In the genomic region with DNA sequence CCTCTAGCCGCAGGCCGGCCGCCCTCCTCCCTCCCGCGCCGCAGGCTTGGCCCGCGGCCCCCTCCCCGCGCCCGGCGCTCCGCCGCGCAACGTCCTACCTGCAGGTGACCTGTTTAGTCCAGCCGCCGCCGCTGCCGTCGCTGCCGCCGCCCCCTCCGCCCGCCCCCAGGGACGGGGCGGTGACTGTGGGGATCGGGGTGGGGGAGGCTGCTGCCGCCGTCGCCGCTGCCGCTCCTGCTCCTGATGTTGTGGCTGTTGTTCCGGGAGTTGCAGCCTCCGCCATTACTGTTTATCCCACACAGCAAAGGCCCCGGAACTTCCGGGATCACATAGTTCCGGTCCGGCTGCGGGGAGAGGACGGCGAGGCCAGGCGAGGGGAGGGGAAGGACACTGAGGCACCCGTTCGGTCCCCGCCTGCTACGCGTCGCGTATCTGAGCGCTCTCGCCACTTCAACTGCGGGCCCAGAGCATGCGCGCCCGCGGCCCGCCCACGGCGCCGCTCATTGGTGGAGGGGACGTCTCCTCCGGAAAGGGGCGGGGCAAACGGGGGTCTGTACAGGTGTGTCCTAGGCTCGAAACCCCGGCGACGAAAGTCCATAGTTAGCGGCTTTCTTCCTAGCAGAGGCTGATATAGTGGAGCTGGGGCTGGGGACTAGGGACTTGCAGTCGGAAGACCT, we compare ENCODE assay signal across 1 cellular context.
TF ChIP-seq lines count a peak whose summit lies in the region.

TSS of gene MKRN1 (minus strand) at position 444 of the 677 bp plus-strand sequence. CDS start at position 283, 161 bp downstream.

TF ChIP-seq in HEK293, 187 proteins besides CTCF, POLR2A, EP300 and RAD21 (continued from another document and continues in another):
- TF ChIP-seq, protein P1, sequence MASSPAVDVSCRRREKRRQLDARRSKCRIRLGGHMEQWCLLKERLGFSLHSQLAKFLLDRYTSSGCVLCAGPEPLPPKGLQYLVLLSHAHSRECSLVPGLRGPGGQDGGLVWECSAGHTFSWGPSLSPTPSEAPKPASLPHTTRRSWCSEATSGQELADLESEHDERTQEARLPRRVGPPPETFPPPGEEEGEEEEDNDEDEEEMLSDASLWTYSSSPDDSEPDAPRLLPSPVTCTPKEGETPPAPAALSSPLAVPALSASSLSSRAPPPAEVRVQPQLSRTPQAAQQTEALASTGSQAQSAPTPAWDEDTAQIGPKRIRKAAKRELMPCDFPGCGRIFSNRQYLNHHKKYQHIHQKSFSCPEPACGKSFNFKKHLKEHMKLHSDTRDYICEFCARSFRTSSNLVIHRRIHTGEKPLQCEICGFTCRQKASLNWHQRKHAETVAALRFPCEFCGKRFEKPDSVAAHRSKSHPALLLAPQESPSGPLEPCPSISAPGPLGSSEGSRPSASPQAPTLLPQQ (tag by site-specific recombination; IDR thresholded peaks at IDR 0.05), result peak; percentile 85
- TF ChIP-seq ZBTB44 (tag by site-specific recombination; IDR thresholded peaks at IDR 0.05), result 0 out of 2 replicates have a peak, but pooled peaks have one; percentile 36
- peak; percentile 51; the same call in 1 of the 2 replicates for TF ChIP-seq KLF1 (tag by site-specific recombination; IDR thresholded peaks at IDR 0.05)
- no peak for TF ChIP-seq REPIN1 (tag by site-specific recombination; IDR thresholded peaks at IDR 0.05; ENCODE audit: low read depth)
- no peak for TF ChIP-seq SCRT1 (tag by site-specific recombination; IDR thresholded peaks at IDR 0.05; ENCODE audit: borderline replicate concordance)
- TF ChIP-seq, protein P2, sequence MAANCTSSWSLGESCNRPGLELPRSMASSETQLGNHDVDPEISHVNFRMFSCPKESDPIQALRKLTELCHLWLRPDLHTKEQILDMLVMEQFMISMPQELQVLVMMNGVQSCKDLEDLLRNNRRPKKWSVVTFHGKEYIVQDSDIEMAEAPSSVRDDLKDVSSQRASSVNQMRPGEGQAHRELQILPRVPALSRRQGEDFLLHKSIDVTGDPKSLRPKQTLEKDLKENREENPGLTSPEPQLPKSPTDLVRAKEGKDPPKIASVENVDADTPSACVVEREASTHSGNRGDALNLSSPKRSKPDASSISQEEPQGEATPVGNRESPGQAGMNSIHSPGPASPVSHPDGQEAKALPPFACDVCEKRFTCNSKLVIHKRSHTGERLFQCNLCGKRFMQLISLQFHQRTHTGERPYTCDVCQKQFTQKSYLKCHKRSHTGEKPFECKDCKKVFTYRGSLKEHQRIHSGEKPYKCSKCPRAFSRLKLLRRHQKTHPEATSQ (tag by site-specific recombination; IDR thresholded peaks at IDR 0.05), result no peak
- TF ChIP-seq, protein P3, sequence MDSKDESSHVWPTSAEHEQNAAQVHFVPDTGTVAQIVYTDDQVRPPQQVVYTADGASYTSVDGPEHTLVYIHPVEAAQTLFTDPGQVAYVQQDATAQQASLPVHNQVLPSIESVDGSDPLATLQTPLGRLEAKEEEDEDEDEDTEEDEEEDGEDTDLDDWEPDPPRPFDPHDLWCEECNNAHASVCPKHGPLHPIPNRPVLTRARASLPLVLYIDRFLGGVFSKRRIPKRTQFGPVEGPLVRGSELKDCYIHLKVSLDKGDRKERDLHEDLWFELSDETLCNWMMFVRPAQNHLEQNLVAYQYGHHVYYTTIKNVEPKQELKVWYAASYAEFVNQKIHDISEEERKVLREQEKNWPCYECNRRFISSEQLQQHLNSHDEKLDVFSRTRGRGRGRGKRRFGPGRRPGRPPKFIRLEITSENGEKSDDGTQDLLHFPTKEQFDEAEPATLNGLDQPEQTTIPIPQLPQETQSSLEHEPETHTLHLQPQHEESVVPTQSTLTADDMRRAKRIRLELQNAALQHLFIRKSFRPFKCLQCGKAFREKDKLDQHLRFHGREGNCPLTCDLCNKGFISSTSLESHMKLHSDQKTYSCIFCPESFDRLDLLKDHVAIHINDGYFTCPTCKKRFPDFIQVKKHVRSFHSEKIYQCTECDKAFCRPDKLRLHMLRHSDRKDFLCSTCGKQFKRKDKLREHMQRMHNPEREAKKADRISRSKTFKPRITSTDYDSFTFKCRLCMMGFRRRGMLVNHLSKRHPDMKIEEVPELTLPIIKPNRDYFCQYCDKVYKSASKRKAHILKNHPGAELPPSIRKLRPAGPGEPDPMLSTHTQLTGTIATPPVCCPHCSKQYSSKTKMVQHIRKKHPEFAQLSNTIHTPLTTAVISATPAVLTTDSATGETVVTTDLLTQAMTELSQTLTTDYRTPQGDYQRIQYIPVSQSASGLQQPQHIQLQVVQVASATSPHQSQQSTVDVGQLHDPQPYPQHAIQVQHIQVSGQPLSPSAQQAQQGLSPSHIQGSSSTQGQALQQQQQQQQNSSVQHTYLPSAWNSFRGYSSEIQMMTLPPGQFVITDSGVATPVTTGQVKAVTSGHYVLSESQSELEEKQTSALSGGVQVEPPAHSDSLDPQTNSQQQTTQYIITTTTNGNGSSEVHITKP (tag by site-specific recombination; IDR thresholded peaks at IDR 0.05), result peak; percentile 59
- no peak for TF ChIP-seq ZNF777 (tag by site-specific recombination; IDR thresholded peaks at IDR 0.05; ENCODE audit: borderline replicate concordance)
- TF ChIP-seq ZNF23 (tag by site-specific recombination; IDR thresholded peaks at IDR 0.05; ENCODE audit: borderline replicate concordance), result no peak
- no peak; the same call in 1 of the 2 replicates for TF ChIP-seq MYNN (tag by site-specific recombination; IDR thresholded peaks at IDR 0.05; ENCODE audit: borderline replicate concordance)
- TF ChIP-seq, protein P4, sequence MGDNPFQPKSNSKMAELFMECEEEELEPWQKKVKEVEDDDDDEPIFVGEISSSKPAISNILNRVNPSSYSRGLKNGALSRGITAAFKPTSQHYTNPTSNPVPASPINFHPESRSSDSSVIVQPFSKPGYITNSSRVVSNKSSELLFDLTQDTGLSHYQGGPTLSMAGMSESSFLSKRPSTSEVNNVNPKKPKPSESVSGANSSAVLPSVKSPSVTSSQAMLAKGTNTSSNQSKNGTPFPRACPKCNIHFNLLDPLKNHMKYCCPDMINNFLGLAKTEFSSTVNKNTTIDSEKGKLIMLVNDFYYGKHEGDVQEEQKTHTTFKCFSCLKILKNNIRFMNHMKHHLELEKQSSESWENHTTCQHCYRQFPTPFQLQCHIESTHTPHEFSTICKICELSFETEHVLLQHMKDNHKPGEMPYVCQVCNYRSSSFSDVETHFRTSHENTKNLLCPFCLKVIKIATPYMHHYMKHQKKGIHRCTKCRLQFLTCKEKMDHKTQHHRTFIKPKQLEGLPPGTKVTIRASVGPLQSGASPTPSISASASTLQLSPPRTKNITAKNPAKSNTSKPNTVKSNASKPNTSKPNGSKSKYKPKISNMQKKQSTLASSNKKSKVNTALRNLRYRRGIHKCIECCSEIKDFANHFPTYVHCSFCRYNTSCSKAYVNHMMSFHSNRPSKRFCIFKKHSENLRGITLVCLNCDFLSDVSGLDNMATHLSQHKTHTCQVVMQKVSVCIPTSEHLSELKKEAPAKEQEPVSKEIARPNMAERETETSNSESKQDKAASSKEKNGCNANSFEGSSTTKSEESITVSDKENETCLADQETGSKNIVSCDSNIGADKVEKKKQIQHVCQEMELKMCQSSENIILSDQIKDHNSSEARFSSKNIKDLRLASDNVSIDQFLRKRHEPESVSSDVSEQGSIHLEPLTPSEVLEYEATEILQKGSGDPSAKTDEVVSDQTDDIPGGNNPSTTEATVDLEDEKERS (tag by site-specific recombination; IDR thresholded peaks at IDR 0.05), result no peak
- TF ChIP-seq GLIS1 (tag by site-specific recombination; IDR thresholded peaks at IDR 0.05), result no peak
- TF ChIP-seq ZNF112 (tag by site-specific recombination; IDR thresholded peaks at IDR 0.05), result no peak
- TF ChIP-seq ZNF645 (tag by site-specific recombination; IDR thresholded peaks at IDR 0.05), result no peak
- no peak for TF ChIP-seq ZNF654 (tag by site-specific recombination; IDR thresholded peaks at IDR 0.05; ENCODE audit: low read depth)
- TF ChIP-seq, protein P5, sequence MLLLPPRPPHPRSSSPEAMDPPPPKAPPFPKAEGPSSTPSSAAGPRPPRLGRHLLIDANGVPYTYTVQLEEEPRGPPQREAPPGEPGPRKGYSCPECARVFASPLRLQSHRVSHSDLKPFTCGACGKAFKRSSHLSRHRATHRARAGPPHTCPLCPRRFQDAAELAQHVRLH (tag by site-specific recombination; IDR thresholded peaks at IDR 0.05), result no peak
- no peak for TF ChIP-seq ZNF138 (tag by site-specific recombination; IDR thresholded peaks at IDR 0.05; ENCODE audit: borderline replicate concordance)
- no peak for TF ChIP-seq ZNF169 (tag by site-specific recombination; IDR thresholded peaks at IDR 0.05)
- no peak for TF ChIP-seq MEIS1 (CRISPR knock-in tag; IDR thresholded peaks at IDR 0.05; ENCODE audit: borderline replicate concordance)
- TF ChIP-seq ZNF140 (tag by site-specific recombination; IDR thresholded peaks at IDR 0.05), result no peak
- TF ChIP-seq SETDB1 (IDR thresholded peaks at IDR 0.05; ENCODE audit: insufficient read length, low read length), result no peak
- TF ChIP-seq ZNF600 (tag by site-specific recombination; IDR thresholded peaks at IDR 0.05), result peak; percentile 68
- no peak for TF ChIP-seq ZNF623 (tag by site-specific recombination; IDR thresholded peaks at IDR 0.05)
- peak; percentile 92 for TF ChIP-seq ZNF610 (tag by site-specific recombination; IDR thresholded peaks at IDR 0.05; ENCODE audit: borderline replicate concordance)
- TF ChIP-seq ZSCAN30 (tag by site-specific recombination; IDR thresholded peaks at IDR 0.05), result peak; percentile 77
- peak; percentile 89 for TF ChIP-seq ZNF341 (tag by site-specific recombination; IDR thresholded peaks at IDR 0.05; ENCODE audit: low read depth)
- TF ChIP-seq, protein P6, sequence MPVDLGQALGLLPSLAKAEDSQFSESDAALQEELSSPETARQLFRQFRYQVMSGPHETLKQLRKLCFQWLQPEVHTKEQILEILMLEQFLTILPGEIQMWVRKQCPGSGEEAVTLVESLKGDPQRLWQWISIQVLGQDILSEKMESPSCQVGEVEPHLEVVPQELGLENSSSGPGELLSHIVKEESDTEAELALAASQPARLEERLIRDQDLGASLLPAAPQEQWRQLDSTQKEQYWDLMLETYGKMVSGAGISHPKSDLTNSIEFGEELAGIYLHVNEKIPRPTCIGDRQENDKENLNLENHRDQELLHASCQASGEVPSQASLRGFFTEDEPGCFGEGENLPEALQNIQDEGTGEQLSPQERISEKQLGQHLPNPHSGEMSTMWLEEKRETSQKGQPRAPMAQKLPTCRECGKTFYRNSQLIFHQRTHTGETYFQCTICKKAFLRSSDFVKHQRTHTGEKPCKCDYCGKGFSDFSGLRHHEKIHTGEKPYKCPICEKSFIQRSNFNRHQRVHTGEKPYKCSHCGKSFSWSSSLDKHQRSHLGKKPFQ (tag by site-specific recombination; IDR thresholded peaks at IDR 0.05), result no peak
- TF ChIP-seq ZNF549 (tag by site-specific recombination; IDR thresholded peaks at IDR 0.05), result no peak
- TF ChIP-seq ZNF223 (tag by site-specific recombination; IDR thresholded peaks at IDR 0.05), result no peak
- no peak for TF ChIP-seq ZNF248 (tag by site-specific recombination; IDR thresholded peaks at IDR 0.05)
- peak; percentile 79; the same call in 1 of the 2 replicates for TF ChIP-seq PBX3 (CRISPR knock-in tag; IDR thresholded peaks at IDR 0.05)
- peak; percentile 32; the same call in 1 of the 2 replicates for TF ChIP-seq ZNF501 (tag by site-specific recombination; IDR thresholded peaks at IDR 0.05)
- peak; percentile 30; the same call in 1 of the 2 replicates for TF ChIP-seq ZNF391 (tag by site-specific recombination; IDR thresholded peaks at IDR 0.05; ENCODE audit: borderline replicate concordance, low read depth)
- no peak for TF ChIP-seq ZNF843 (tag by site-specific recombination; IDR thresholded peaks at IDR 0.05)
- TF ChIP-seq ZNF544 (tag by site-specific recombination; IDR thresholded peaks at IDR 0.05), result no peak
- TF ChIP-seq HOXC10 (CRISPR knock-in tag; IDR thresholded peaks at IDR 0.05), result no peak
- peak; percentile 36; the same call in 1 of the 2 replicates for TF ChIP-seq MZF1 (tag by site-specific recombination; IDR thresholded peaks at IDR 0.05; ENCODE audit: borderline replicate concordance)
- TF ChIP-seq SP7 (tag by site-specific recombination; IDR thresholded peaks at IDR 0.05), result no peak
- TF ChIP-seq KLF10 (tag by site-specific recombination; IDR thresholded peaks at IDR 0.05), result peak; percentile 41; the same call in 1 of the 2 replicates
- TF ChIP-seq, protein P7, sequence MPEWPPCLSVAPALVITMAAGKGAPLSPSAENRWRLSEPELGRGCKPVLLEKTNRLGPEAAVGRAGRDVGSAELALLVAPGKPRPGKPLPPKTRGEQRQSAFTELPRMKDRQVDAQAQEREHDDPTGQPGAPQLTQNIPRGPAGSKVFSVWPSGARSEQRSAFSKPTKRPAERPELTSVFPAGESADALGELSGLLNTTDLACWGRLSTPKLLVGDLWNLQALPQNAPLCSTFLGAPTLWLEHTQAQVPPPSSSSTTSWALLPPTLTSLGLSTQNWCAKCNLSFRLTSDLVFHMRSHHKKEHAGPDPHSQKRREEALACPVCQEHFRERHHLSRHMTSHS (tag by site-specific recombination; IDR thresholded peaks at IDR 0.05), result no peak
- TF ChIP-seq ZNF366 (tag by site-specific recombination; conservative IDR thresholded peaks at IDR 0.05), result no peak
- no peak for TF ChIP-seq ZNF114 (tag by site-specific recombination; IDR thresholded peaks at IDR 0.05)
- TF ChIP-seq ZNF660 (tag by site-specific recombination; IDR thresholded peaks at IDR 0.05), result 0 out of 2 replicates have a peak, but pooled peaks have one; percentile 71
- no peak for TF ChIP-seq ZNF302 (tag by site-specific recombination; IDR thresholded peaks at IDR 0.05; ENCODE audit: low read depth)
